Comparison of ENCODE assay signal across 19 cellular contexts in genomic region chr11:13102575-13102840, GRCh38.
DNase-seq lines count a peak whose midpoint lies in the region; ATAC-seq and TF ChIP-seq lines count a peak whose summit lies in the region.
"Had no signal": no experiment of that assay in that cellular context is flagged by ENCODE, and none has a peak within 500 bp of the region (broad histone marks: within the 10 kb centered on the region; RNA-seq: fewer than 3 reads in every experiment).

No MANE protein-coding gene starts in this region.

- no peak overlapping the region for H3K23ac ChIP-seq in neuronal stem cell (ENCODE audit: low read depth, low read length, poor library complexity)

- no peak overlapping the region for H2BK12ac ChIP-seq in neuronal stem cell (ENCODE audit: low read length)

- H2AK5ac ChIP-seq in neuronal stem cell (ENCODE audit: low read depth, low read length), result no peak overlapping the region

- H2AFZ ChIP-seq in GM23338 (no peak overlapping the region), neuronal stem cell (ENCODE audit: low read length) (peak overlapping the region; percentile 79)
- H2AFZ ChIP-seq: GM23248 had no signal

- H3K4me3 Mint-ChIP-seq in GM23338 (no peak overlapping the region), brain (peak overlapping the region in 2 of 5 experiments; percentile 36 to 64)
- no peak overlapping the region for H3K4me3 Mint-ChIP-seq in CD4-positive, alpha-beta T cell
- H3K4me3 Mint-ChIP-seq: CD14-positive monocyte had no signal

- H3K4me2 ChIP-seq in GM23338 (peak overlapping the region; percentile 60), neuronal stem cell (ENCODE audit: insufficient read depth, low read length, poor library complexity, severe bottlenecking) (no peak overlapping the region)

- no peak overlapping the region for H3K4me3 ChIP-seq in GM23338
- no peak overlapping the region for H3K4me3 ChIP-seq in neuronal stem cell (ENCODE audit: low read length in 2 of 2)
- H3K4me3 ChIP-seq: GM23248, MG63, SJCRH30 had no signal

- no peak overlapping the region for H3K4ac ChIP-seq in neuronal stem cell (ENCODE audit: low read length)

- DNase-seq in GM23338 (ENCODE audit: low spot score) (no peak), foreskin melanocyte (peak; percentile 86), neuronal stem cell (ENCODE audit: low spot score) (no peak), left lobe of liver (ENCODE audit: low spot score) (no peak)
- no peak for DNase-seq in CD4-positive, alpha-beta T cell
- DNase-seq: COR-L47, DMS 273 treated with DMSO at 0.1 percent for 48 hours, DMS79 treated with DMSO at 0.1 percent for 48 hours, GM23248, MG63, NCI-H1694 treated with DMSO at 0.1 percent for 48 hours, NCI-H2081 treated with DMSO at 0.1 percent for 48 hours, NCI-H2171 treated with DMSO at 0.1 percent for 48 hours, NCI-H524 treated with DMSO at 0.1 percent for 48 hours, NCI-H82, SJCRH30 had no signal

- H3K27me3 ChIP-seq in GM23338 (ENCODE audit: insufficient read depth) (no peaks in the 10 kb centered on the region), neuronal stem cell (ENCODE audit: control insufficient read depth in 3 of 3, insufficient read depth in 3 of 3, low read depth in 1 of 3, low read length in 3 of 3) (no peaks in the 10 kb centered on the region)
- peaks cover 3% of the 10 kb centered on the region for H3K27me3 ChIP-seq in CD4-positive, alpha-beta T cell (ENCODE audit: control insufficient read depth, insufficient read depth, low read length)
- H3K27me3 ChIP-seq: MG63, SJCRH30 had no signal

- H4K91ac ChIP-seq in neuronal stem cell (ENCODE audit: low read depth, low read length, poor library complexity), result no peak overlapping the region

- no peaks in the 10 kb centered on the region for H3K79me1 ChIP-seq in neuronal stem cell (ENCODE audit: low read depth, low read length)

- WGBS in neuronal stem cell (ENCODE audit: extremely low coverage in 2 of 2, insufficient read length in 2 of 2, insufficient replicate concordance in 1 of 2), 2 donors, result no CpG with 5 or more reads among the region's 2 CpGs

- H3F3A ChIP-seq in GM23338 (replicated peaks; ENCODE audit: low read depth), result 0 out of 2 replicates have a peak, but pooled peaks cover 4% of the 10 kb centered on the region

- H3K36me3 Mint-ChIP-seq in GM23338 (ENCODE audit: low read depth) (no peaks in the 10 kb centered on the region), brain (no peaks in the 10 kb centered on the region)
- H3K36me3 Mint-ChIP-seq in CD4-positive, alpha-beta T cell (ENCODE audit: low read depth), result no peaks in the 10 kb centered on the region
- H3K36me3 Mint-ChIP-seq: CD14-positive monocyte had no signal

- H2BK5ac ChIP-seq in neuronal stem cell (ENCODE audit: low read length), result no peak overlapping the region

- intact Hi-C loops in CD4-positive, alpha-beta T cell (cut with DNase I, micrococcal nuclease), result no loop called here

- H3K36me3 ChIP-seq in GM23338 (ENCODE audit: insufficient read depth) (no peaks in the 10 kb centered on the region), neuronal stem cell (replicated peaks in 1 of 2; ENCODE audit: control insufficient read depth in 2 of 2, insufficient read depth in 2 of 2, low read length in 2 of 2) (no peaks in the 10 kb centered on the region)
- H3K36me3 ChIP-seq: MG63, SJCRH30 had no signal

- no peak overlapping the region for H2BK15ac ChIP-seq in neuronal stem cell (ENCODE audit: low read length)

- peaks cover 24% of the 10 kb centered on the region for H3K4me1 Mint-ChIP-seq in GM23338
- peaks cover 62% of the 10 kb centered on the region for H3K4me1 Mint-ChIP-seq in brain
- H3K4me1 Mint-ChIP-seq in CD4-positive, alpha-beta T cell (ENCODE audit: low read depth), result no peaks in the 10 kb centered on the region
- H3K4me1 Mint-ChIP-seq: CD14-positive monocyte had no signal

- peaks cover 2% of the 10 kb centered on the region for H3K27me3 Mint-ChIP-seq in GM23338 (ENCODE audit: insufficient read depth, low read depth, poor library complexity)
- peaks cover 2% of the 10 kb centered on the region for H3K27me3 Mint-ChIP-seq in brain
- peaks cover 26% of the 10 kb centered on the region for H3K27me3 Mint-ChIP-seq in CD4-positive, alpha-beta T cell

- POLR2A ChIA-PET in CD4-positive, alpha-beta T cell (lab: Charles Lee), result no interaction called here

- H3K27ac Mint-ChIP-seq in GM23338 (peak overlapping the region; percentile 75), brain (peak overlapping the region; percentile 83 to 98 (median 95))
- H3K27ac Mint-ChIP-seq in CD4-positive, alpha-beta T cell, result no peak overlapping the region
- H3K27ac Mint-ChIP-seq: CD14-positive monocyte had no signal

- no peak overlapping the region for H3K18ac ChIP-seq in neuronal stem cell (ENCODE audit: low read length)

- TF ChIP-seq CTCF in GM23338 (conservative IDR thresholded peaks at IDR 0.05; ENCODE audit: low read depth in 2 of 2) (no peak), brain (conservative IDR thresholded peaks at IDR 0.05) (no peak)
- no peak for TF ChIP-seq CTCF in CD4-positive, alpha-beta T cell (IDR thresholded peaks at IDR 0.05)

- H3K9ac ChIP-seq in neuronal stem cell (ENCODE audit: low read depth, low read length, poor library complexity), result no peak overlapping the region
- H3K9ac ChIP-seq: GM23248 had no signal

- H3K9me3 ChIP-seq in neuronal stem cell (replicated peaks in 1 of 2; ENCODE audit: control insufficient read depth in 2 of 2, insufficient read depth in 1 of 2, low read depth in 1 of 2, low read length in 2 of 2), result no peaks in the 10 kb centered on the region
- H3K9me3 ChIP-seq in CD4-positive, alpha-beta T cell (ENCODE audit: control insufficient read depth, low read length), result no peaks in the 10 kb centered on the region
- H3K9me3 ChIP-seq: MG63, SJCRH30 had no signal

- no peak overlapping the region for H4K8ac ChIP-seq in neuronal stem cell (ENCODE audit: low read depth, low read length)

- ATAC-seq in GM23338 (no peak), HG02973 (IDR thresholded peaks at IDR 0.05; ENCODE audit: unreplicated experiment) (no peak), left lobe of liver (no peak)
- no peak for ATAC-seq in CD4-positive, alpha-beta T cell (ENCODE audit: poor library complexity)

- no peak overlapping the region for H3K14ac ChIP-seq in neuronal stem cell (ENCODE audit: low read length)

- H4K20me1 ChIP-seq in GM23338 (replicated peaks; ENCODE audit: insufficient read depth), result no peaks in the 10 kb centered on the region

- 0 out of 2 replicates have a peak, but pooled peaks cover 14% of the 10 kb centered on the region for H3K9me2 ChIP-seq in GM23338 (ENCODE audit: insufficient read depth)

- CTCF ChIA-PET in CD4-positive, alpha-beta T cell (lab: Charles Lee), result no interaction called here

- peaks cover 22% of the 10 kb centered on the region for H3K4me1 ChIP-seq in GM23338 (ENCODE audit: insufficient read depth)
- peaks cover 13 to 21% of the 10 kb centered on the region in 2 donors for H3K4me1 ChIP-seq in neuronal stem cell (ENCODE audit: control insufficient read depth in 2 of 2, insufficient read depth in 1 of 2, low read depth in 1 of 2, low read length in 2 of 2)

- H3K79me2 ChIP-seq in GM23338 (replicated peaks; ENCODE audit: insufficient read depth), result no peaks in the 10 kb centered on the region

- H3K9me3 Mint-ChIP-seq in GM23338 (no peaks in the 10 kb centered on the region; the same call in 2 of the 3 replicates), brain (peaks cover 0 to 2% (median 0%) of the 10 kb centered on the region in 5 experiments)
- no peaks in the 10 kb centered on the region for H3K9me3 Mint-ChIP-seq in CD4-positive, alpha-beta T cell

- H2BK120ac ChIP-seq in neuronal stem cell (ENCODE audit: low read depth, low read length), result no peak overlapping the region

- H3K27ac ChIP-seq in GM23338 (ENCODE audit: low read depth), result peak overlapping the region; percentile 40
- no peak overlapping the region for H3K27ac ChIP-seq in neuronal stem cell (replicated peaks; ENCODE audit: low read length)
- no peak overlapping the region for H3K27ac ChIP-seq in CD4-positive, alpha-beta T cell (ENCODE audit: low read depth, low read length)
- H3K27ac ChIP-seq: GM23248, SJCRH30 had no signal

TF ChIP-seq in GM23338, 12 proteins besides CTCF, POLR2A, EP300 and RAD21 (continues in another document):
- TF ChIP-seq JUNB (IDR thresholded peaks at IDR 0.05; ENCODE audit: unreplicated experiment), result no peak
- TF ChIP-seq EZH2 (IDR thresholded peaks at IDR 0.05; ENCODE audit: low read depth, unreplicated experiment), result no peak
- no peak for TF ChIP-seq CREB1 (CRISPR knock-in tag; IDR thresholded peaks at IDR 0.05; ENCODE audit: low read depth)
- no peak for TF ChIP-seq STAT1 (IDR thresholded peaks at IDR 0.05; ENCODE audit: unreplicated experiment)
- no peak for TF ChIP-seq POLR2AphosphoS5 (IDR thresholded peaks at IDR 0.05; ENCODE audit: low read depth)
- no peak for TF ChIP-seq ZNF114 (CRISPR knock-in tag; IDR thresholded peaks at IDR 0.05)
- TF ChIP-seq, protein P1, sequence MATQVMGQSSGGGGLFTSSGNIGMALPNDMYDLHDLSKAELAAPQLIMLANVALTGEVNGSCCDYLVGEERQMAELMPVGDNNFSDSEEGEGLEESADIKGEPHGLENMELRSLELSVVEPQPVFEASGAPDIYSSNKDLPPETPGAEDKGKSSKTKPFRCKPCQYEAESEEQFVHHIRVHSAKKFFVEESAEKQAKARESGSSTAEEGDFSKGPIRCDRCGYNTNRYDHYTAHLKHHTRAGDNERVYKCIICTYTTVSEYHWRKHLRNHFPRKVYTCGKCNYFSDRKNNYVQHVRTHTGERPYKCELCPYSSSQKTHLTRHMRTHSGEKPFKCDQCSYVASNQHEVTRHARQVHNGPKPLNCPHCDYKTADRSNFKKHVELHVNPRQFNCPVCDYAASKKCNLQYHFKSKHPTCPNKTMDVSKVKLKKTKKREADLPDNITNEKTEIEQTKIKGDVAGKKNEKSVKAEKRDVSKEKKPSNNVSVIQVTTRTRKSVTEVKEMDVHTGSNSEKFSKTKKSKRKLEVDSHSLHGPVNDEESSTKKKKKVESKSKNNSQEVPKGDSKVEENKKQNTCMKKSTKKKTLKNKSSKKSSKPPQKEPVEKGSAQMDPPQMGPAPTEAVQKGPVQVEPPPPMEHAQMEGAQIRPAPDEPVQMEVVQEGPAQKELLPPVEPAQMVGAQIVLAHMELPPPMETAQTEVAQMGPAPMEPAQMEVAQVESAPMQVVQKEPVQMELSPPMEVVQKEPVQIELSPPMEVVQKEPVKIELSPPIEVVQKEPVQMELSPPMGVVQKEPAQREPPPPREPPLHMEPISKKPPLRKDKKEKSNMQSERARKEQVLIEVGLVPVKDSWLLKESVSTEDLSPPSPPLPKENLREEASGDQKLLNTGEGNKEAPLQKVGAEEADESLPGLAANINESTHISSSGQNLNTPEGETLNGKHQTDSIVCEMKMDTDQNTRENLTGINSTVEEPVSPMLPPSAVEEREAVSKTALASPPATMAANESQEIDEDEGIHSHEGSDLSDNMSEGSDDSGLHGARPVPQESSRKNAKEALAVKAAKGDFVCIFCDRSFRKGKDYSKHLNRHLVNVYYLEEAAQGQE (IDR thresholded peaks at IDR 0.05; ENCODE audit: unreplicated experiment), result no peak
- TF ChIP-seq NANOG (IDR thresholded peaks at IDR 0.05; ENCODE audit: borderline replicate concordance), result no peak
